Comparison of ENCODE assay signal across 17 cellular contexts in genomic region chr1:214377886-214378285, GRCh38.
DNase-seq lines count a peak whose midpoint lies in the region; ATAC-seq and TF ChIP-seq lines count a peak whose summit lies in the region.
"Had no signal": no experiment of that assay in that cellular context is flagged by ENCODE, and none has a peak within 500 bp of the region (broad histone marks: within the 10 kb centered on the region; RNA-seq: fewer than 3 reads in every experiment).

No MANE protein-coding gene starts in this region.

- no peak for TF ChIP-seq CTCF in AG04449 (IDR thresholded peaks at IDR 0.05; ENCODE audit: insufficient read depth, low read length, missing control alignments)

- peaks cover 16% of the 10 kb centered on the region for H3K4me1 ChIP-seq in mesodermal cell (ENCODE audit: control insufficient read depth, insufficient read depth, low read length, poor library complexity, severe bottlenecking)
- H3K4me1 ChIP-seq: adrenal gland had no signal

- H3K36me3 ChIP-seq in mesodermal cell (ENCODE audit: control insufficient read depth, insufficient read depth, low read length): peaks cover 80% of the 10 kb centered on the region

- CTCF ChIA-PET in AG04449 (lab: Yijun Ruan, JAX): interaction anchor here (0.9 to 4.6 kb wide), 4 partner anchors 9 to 250 kb away, joined by 3 to 21 read pairs (median 6); no protein-coding TSS in a partner anchor

- 96 to 100% methylated on average over 4 to 7 of the region's 9 CpGs for WGBS in mesodermal cell (ENCODE audit: insufficient coverage in 2 of 2), 2 experiments

- H3K27ac Mint-ChIP-seq in central memory CD8-positive, alpha-beta T cell (ENCODE audit: low read depth): peak overlapping the region; percentile 6
- H3K27ac Mint-ChIP-seq: activated CD4-positive, alpha-beta T cell treated with anti-CD3 and anti-CD28 coated beads for 36 hours had no signal

- DNase-seq in AG04449 (ENCODE audit: low read depth, low spot score) (peak; percentile 70), HS-27A (ENCODE audit: low read depth) (peak; percentile 69), nucleus accumbens (lab: John Stamatoyannopoulos, UW) (no peak), DMS79 (lab: John Stamatoyannopoulos, UW) (no peak)
- DNase-seq in central memory CD8-positive, alpha-beta T cell (ENCODE audit: low spot score in 2 of 2): no peak
- no peak for DNase-seq in activated CD4-positive, alpha-beta T cell treated with anti-CD3 and anti-CD28 coated beads, Interleukin-2, amount 50 U/mL, for 1 hour
- DNase-seq: ACHN; activated CD4-positive, alpha-beta T cell treated with anti-CD3 and anti-CD28 coated beads for 36 hours; activated T-cell treated with anti-CD3 and anti-CD28 coated beads, Interleukin-2, amount 50 U/mL, for 4 hours; adrenal gland; H7; heart left ventricle; left ventricle myocardium superior; NCI-H345; T-helper 1 cell had no signal

- ATAC-seq in central memory CD8-positive, alpha-beta T cell (replicated peaks; ENCODE audit: extremely low read depth, poor library complexity, severe bottlenecking): no peak
- no peak for ATAC-seq in HG02678 (IDR thresholded peaks at IDR 0.05; ENCODE audit: unreplicated experiment)
- ATAC-seq: activated CD4-positive, alpha-beta T cell treated with anti-CD3 and anti-CD28 coated beads for 36 hours; activated T-cell treated with anti-CD3 and anti-CD28 coated beads, Interleukin-2, amount 50 U/mL, for 4 hours; heart left ventricle; left ventricle myocardium superior had no signal

- H3K4me3 ChIP-seq in AG04449 (ENCODE audit: low read depth, low read length): no peak overlapping the region
- H3K4me3 ChIP-seq in mesodermal cell (ENCODE audit: extremely low read depth, insufficient read depth, low read length, poor library complexity, severe bottlenecking): no peak overlapping the region
- H3K4me3 ChIP-seq: adrenal gland, heart left ventricle had no signal

- H3K27me3 Mint-ChIP-seq in central memory CD8-positive, alpha-beta T cell: no peaks in the 10 kb centered on the region
- H3K27me3 Mint-ChIP-seq: activated CD4-positive, alpha-beta T cell treated with anti-CD3 and anti-CD28 coated beads for 36 hours had no signal

- POLR2A ChIA-PET in AG04449 (lab: Yijun Ruan, JAX): interaction anchor here (0.8 to 1.3 kb wide), 2 partner anchors 74 to 207 kb away, joined by 3 to 4 read pairs; no protein-coding TSS in a partner anchor

- no peaks in the 10 kb centered on the region for H3K4me1 Mint-ChIP-seq in central memory CD8-positive, alpha-beta T cell
- H3K4me1 Mint-ChIP-seq: activated CD4-positive, alpha-beta T cell treated with anti-CD3 and anti-CD28 coated beads for 36 hours had no signal

- H3K4me3 Mint-ChIP-seq in central memory CD8-positive, alpha-beta T cell: no peak overlapping the region
- H3K4me3 Mint-ChIP-seq: activated CD4-positive, alpha-beta T cell treated with anti-CD3 and anti-CD28 coated beads for 36 hours; activated T-cell treated with anti-CD3 and anti-CD28 coated beads, Interleukin-2, amount 50 U/mL, for 4 hours had no signal

- no peaks in the 10 kb centered on the region for H3K9me3 ChIP-seq in mesodermal cell (ENCODE audit: control insufficient read depth, low read length)
- H3K9me3 ChIP-seq: adrenal gland, heart left ventricle had no signal

- H3K27ac ChIP-seq in mesodermal cell (ENCODE audit: low read depth, low read length, severe bottlenecking): peak overlapping the region; percentile 77
- H3K27ac ChIP-seq: adrenal gland, heart left ventricle had no signal

- no peaks in the 10 kb centered on the region for H3K9me3 Mint-ChIP-seq in central memory CD8-positive, alpha-beta T cell
- H3K9me3 Mint-ChIP-seq: activated T-cell treated with anti-CD3 and anti-CD28 coated beads, Interleukin-2, amount 50 U/mL, for 4 hours had no signal

- no peaks in the 10 kb centered on the region for H3K36me3 Mint-ChIP-seq in central memory CD8-positive, alpha-beta T cell (ENCODE audit: insufficient read depth)

Comparison
In these comparisons a context has a peak if more than half of its experiments do, and no peak if none do; other contexts are left out.
1. DNase-seq: peak in AG04449 (single experiment) and HS-27A (single experiment); none in central memory CD8-positive, alpha-beta T cell (0 of 2), nucleus accumbens (0 of 56), activated CD4-positive, alpha-beta T cell treated with anti-CD3 and anti-CD28 coated beads, Interleukin-2, amount 50 U/mL, for 1 hour (single experiment) and DMS79 (single experiment).